ENCODE assay signal across 19 cellular contexts in the genomic region with DNA sequence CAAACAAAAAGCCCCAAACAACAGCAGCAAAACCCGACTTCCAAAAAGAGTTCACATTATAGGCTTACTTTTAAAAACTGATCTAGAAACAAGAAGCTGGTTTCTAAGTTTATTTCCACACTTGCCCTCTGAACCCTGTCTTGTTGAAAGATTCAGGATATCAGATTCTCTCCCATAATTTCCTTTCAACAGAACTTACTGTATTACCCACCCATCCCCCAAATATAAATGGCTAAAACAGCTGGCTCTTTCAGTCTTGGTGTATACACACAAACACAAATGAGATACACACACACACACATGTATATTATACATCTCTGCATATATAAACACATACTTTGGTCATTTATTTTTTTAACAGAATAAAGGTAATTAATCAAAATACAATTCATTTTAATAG.
"Had no signal": no experiment of that assay in that cellular context is flagged by ENCODE, and none has a peak within 500 bp of the region (broad histone marks: within the 10 kb centered on the region; RNA-seq: fewer than 3 reads in every experiment).

No MANE protein-coding gene starts in this region.

- H3K27ac ChIP-seq: ascending aorta, pancreas, psoas muscle, thyroid gland had no signal

- H3K36me3 ChIP-seq: ascending aorta, pancreas, thyroid gland had no signal

- DNase-seq: activated CD4-positive, alpha-beta T cell treated with anti-CD3 and anti-CD28 coated beads for 1 hour; activated CD4-positive, alpha-beta T cell treated with anti-CD3 and anti-CD28 coated beads, Interleukin-2, amount 50 U/mL, for 1 hour; activated CD8-positive, alpha-beta T cell treated with anti-CD3 and anti-CD28 coated beads, Interleukin-2, amount 10 ng/mL, durations not matched to agents 7 days and 5 days; central memory CD4-positive, alpha-beta T cell; dermis blood vessel endothelial cell; effector CD8-positive, alpha-beta T cell; foreskin melanocyte; glutamatergic neuron; hippocampal formation; mesenchymal stem cell; mucosa of descending colon; pancreas; psoas muscle; right cardiac atrium; stimulated activated CD4-positive, alpha-beta T cell treated with anti-CD3 and anti-CD28 coated beads, Interleukin-4, amount 100 ng/mL, for 24 hours; substantia nigra; thyroid gland had no signal

- H3K9me3 ChIP-seq: ascending aorta, mucosa of descending colon, pancreas, psoas muscle, thyroid gland had no signal

- H3K27me3 ChIP-seq: ascending aorta, pancreas, thyroid gland had no signal

- FAIRE-seq: pancreas had no signal

- H3K4me1 ChIP-seq: ascending aorta, psoas muscle, thyroid gland had no signal

- H3K4me3 ChIP-seq: ascending aorta, mucosa of descending colon, pancreas, psoas muscle, thyroid gland had no signal

- ATAC-seq: activated CD8-positive, alpha-beta T cell treated with anti-CD3 and anti-CD28 coated beads, Interleukin-2, amount 10 ng/mL, durations not matched to agents 7 days and 5 days; activated naive CD4-positive, alpha-beta T cell treated with anti-CD3 and anti-CD28 coated beads, Interleukin-2, amount 50 U/mL, for 72 hours; mucosa of descending colon; psoas muscle; right cardiac atrium had no signal
